ENCODE assay signal across 30 cellular contexts in genomic region chr12:124315316-124315924, GRCh38. TPM values are rescaled to one million over a fixed set of nuclear protein-coding genes. Genes with fewer than 3 reads are reported as not detected.
"Had no signal": no experiment of that assay in that cellular context is flagged by ENCODE, and none has a peak within 500 bp of the region (broad histone marks: within the 10 kb centered on the region; RNA-seq: fewer than 3 reads in every experiment).

No MANE protein-coding gene starts in this region.

- H3K36me3 Mint-ChIP-seq: activated CD4-positive, alpha-beta memory T cell treated with anti-CD3 and anti-CD28 coated beads for 36 hours; activated naive CD4-positive, alpha-beta T cell treated with anti-CD3 and anti-CD28 coated beads, Interleukin-2, amount 50 U/mL, for 24 hours; activated naive CD8-positive, alpha-beta T cell treated with anti-CD3 and anti-CD28 coated beads, Interleukin-2, amount 10 ng/mL, durations not matched to agents 7 days and 5 days had no signal

- H3K27me3 Mint-ChIP-seq: activated CD4-positive, alpha-beta memory T cell treated with anti-CD3 and anti-CD28 coated beads for 36 hours; activated CD4-positive, alpha-beta T cell treated with anti-CD3 and anti-CD28 coated beads for 36 hours; activated CD4-positive, alpha-beta T cell treated with anti-CD3 and anti-CD28 coated beads, Interleukin-2, amount 10 ng/mL, durations not matched to agents 7 days and 5 days; activated naive CD4-positive, alpha-beta T cell treated with anti-CD3 and anti-CD28 coated beads, Interleukin-2, amount 50 U/mL, for 24 hours; activated naive CD8-positive, alpha-beta T cell treated with anti-CD3 and anti-CD28 coated beads, Interleukin-2, amount 10 ng/mL, durations not matched to agents 7 days and 5 days had no signal

- H3K27ac Mint-ChIP-seq: activated CD4-positive, alpha-beta memory T cell treated with anti-CD3 and anti-CD28 coated beads for 36 hours; activated CD4-positive, alpha-beta T cell treated with anti-CD3 and anti-CD28 coated beads for 36 hours; activated CD4-positive, alpha-beta T cell treated with anti-CD3 and anti-CD28 coated beads, Interleukin-2, amount 10 ng/mL, durations not matched to agents 7 days and 5 days; activated naive CD4-positive, alpha-beta T cell treated with anti-CD3 and anti-CD28 coated beads, Interleukin-2, amount 50 U/mL, for 24 hours; activated naive CD8-positive, alpha-beta T cell treated with anti-CD3 and anti-CD28 coated beads, Interleukin-2, amount 10 ng/mL, durations not matched to agents 7 days and 5 days; activated T-helper 2 cell treated with anti-CD3 and anti-CD28 coated beads, Interferon-gamma antibody, Interleukin-2, Interleukin-4, amounts not matched to agents 10 μg/mL and 5 μg/mL and 100 μg/mL, durations not matched to agents 14 hours and 24 hours and 36 hours; T-helper 1 cell treated with Interleukin-12 subunit alpha and Interleukin-12 subunit beta and Interleukin-4 antibody, amounts not matched to agents 30 μg/mL and 1 μg/mL, for 36 hours; T-helper 2 cell treated with Interferon-gamma antibody and Interleukin-4, amounts not matched to agents 5 μg/mL and 100 μg/mL, for 36 hours had no signal

- H3K4me1 ChIP-seq: ascending aorta, Peyer's patch, SJSA1 had no signal

- ATAC-seq: activated CD4-positive, alpha-beta T cell treated with anti-CD3 and anti-CD28 coated beads for 36 hours; activated CD4-positive, CD25-positive, alpha-beta regulatory T cell treated with anti-CD3 and anti-CD28 coated beads, Interleukin-2, amount 50 U/mL, for 24 hours; activated T-cell treated with anti-CD3 and anti-CD28 coated beads, Interleukin-2, amount 50 U/mL, for 4 hours; K562; PC-3 had no signal

- H3K27ac ChIP-seq: ascending aorta, Peyer's patch, SJSA1 had no signal

- H3K4me3 Mint-ChIP-seq: activated CD4-positive, alpha-beta memory T cell treated with anti-CD3 and anti-CD28 coated beads for 36 hours; activated CD4-positive, alpha-beta T cell treated with anti-CD3 and anti-CD28 coated beads for 36 hours; activated CD4-positive, alpha-beta T cell treated with anti-CD3 and anti-CD28 coated beads, Interleukin-2, amount 10 ng/mL, durations not matched to agents 7 days and 5 days; activated naive CD4-positive, alpha-beta T cell treated with anti-CD3 and anti-CD28 coated beads, Interleukin-2, amount 50 U/mL, for 24 hours; activated naive CD8-positive, alpha-beta T cell treated with anti-CD3 and anti-CD28 coated beads, Interleukin-2, amount 10 ng/mL, durations not matched to agents 7 days and 5 days; activated T-cell treated with anti-CD3 and anti-CD28 coated beads, Interleukin-2, amount 50 U/mL, for 4 hours; T-helper 1 cell treated with Interleukin-12 subunit alpha and Interleukin-12 subunit beta and Interleukin-4 antibody, amounts not matched to agents 30 μg/mL and 1 μg/mL, for 36 hours; T-helper 2 cell treated with Interferon-gamma antibody and Interleukin-4, amounts not matched to agents 5 μg/mL and 100 μg/mL, for 36 hours had no signal

- H3K4me3 ChIP-seq: ascending aorta, K562, Peyer's patch, SJSA1 had no signal

- H3K4me1 Mint-ChIP-seq: activated CD4-positive, alpha-beta T cell treated with anti-CD3 and anti-CD28 coated beads for 36 hours; activated CD4-positive, alpha-beta T cell treated with anti-CD3 and anti-CD28 coated beads, Interleukin-2, amount 10 ng/mL, durations not matched to agents 7 days and 5 days; activated naive CD4-positive, alpha-beta T cell treated with anti-CD3 and anti-CD28 coated beads, Interleukin-2, amount 50 U/mL, for 24 hours; activated naive CD8-positive, alpha-beta T cell treated with anti-CD3 and anti-CD28 coated beads, Interleukin-2, amount 10 ng/mL, durations not matched to agents 7 days and 5 days had no signal

- H3K9me3 ChIP-seq: ascending aorta, Peyer's patch, SJSA1, SK-N-SH had no signal

- H3K27me3 ChIP-seq: ascending aorta, Peyer's patch, SJSA1 had no signal

- H3K9ac ChIP-seq: SK-N-SH had no signal

- H3K9me3 Mint-ChIP-seq: activated CD4-positive, alpha-beta memory T cell treated with anti-CD3 and anti-CD28 coated beads for 36 hours; activated CD4-positive, alpha-beta T cell treated with anti-CD3 and anti-CD28 coated beads, Interleukin-2, amount 10 ng/mL, durations not matched to agents 7 days and 5 days; activated naive CD4-positive, alpha-beta T cell treated with anti-CD3 and anti-CD28 coated beads, Interleukin-2, amount 50 U/mL, for 24 hours; activated naive CD8-positive, alpha-beta T cell treated with anti-CD3 and anti-CD28 coated beads, Interleukin-2, amount 10 ng/mL, durations not matched to agents 7 days and 5 days; activated T-cell treated with anti-CD3 and anti-CD28 coated beads, Interleukin-2, amount 50 U/mL, for 4 hours; activated T-helper 2 cell treated with anti-CD3 and anti-CD28 coated beads, Interferon-gamma antibody, Interleukin-2, Interleukin-4, amounts not matched to agents 10 μg/mL and 5 μg/mL and 100 μg/mL, durations not matched to agents 14 hours and 24 hours and 36 hours; T-helper 1 cell treated with Interleukin-12 subunit alpha and Interleukin-12 subunit beta and Interleukin-4 antibody, amounts not matched to agents 30 μg/mL and 1 μg/mL, for 36 hours; T-helper 2 cell treated with Interferon-gamma antibody and Interleukin-4, amounts not matched to agents 5 μg/mL and 100 μg/mL, for 36 hours had no signal

- DNase-seq: activated CD4-positive, alpha-beta memory T cell treated with anti-CD3 and anti-CD28 coated beads for 36 hours; activated CD4-positive, alpha-beta T cell treated with anti-CD3 and anti-CD28 coated beads for 36 hours; activated CD4-positive, alpha-beta T cell treated with anti-CD3 and anti-CD28 coated beads, Interleukin-2, amount 10 ng/mL, durations not matched to agents 7 days and 5 days; activated CD8-positive, alpha-beta memory T cell treated with anti-CD3 and anti-CD28 coated beads, Interleukin-2, amount 50 U/mL, for 4 hours; activated gamma-delta T cell; activated naive CD4-positive, alpha-beta T cell treated with Interleukin-2 at 50 U/mL for 16 hours; activated naive CD8-positive, alpha-beta T cell treated with anti-CD3 and anti-CD28 coated beads, Interleukin-2, amount 10 ng/mL, durations not matched to agents 7 days and 5 days; activated T-cell treated with anti-CD3 and anti-CD28 coated beads for 4 hours; activated T-cell treated with anti-CD3 and anti-CD28 coated beads, Interleukin-2, amount 50 U/mL, for 4 hours; amygdala; NCI-H1092 treated with DMSO at 0.1 percent for 48 hours; NCI-H146; NCI-H2029 treated with DMSO at 0.1 percent for 48 hours; NCI-H226; NCI-H446 treated with DMSO at 0.1 percent for 48 hours; NCI-H524 treated with DMSO at 0.1 percent for 48 hours; PC-3; Peyer's patch; RPMI8226; SHP77 treated with DMSO at 0.1 percent for 48 hours; SK-N-SH had no signal

- H3K36me3 ChIP-seq: ascending aorta, SJSA1 had no signal

RNA-seq across cellular contexts. Expression of gene RFLNA, which starts 20.5 kb away (rescaled TPM):
- total RNA-seq: activated CD4-positive, alpha-beta memory T cell treated with anti-CD3 and anti-CD28 coated beads for 36 hours; activated CD4-positive, alpha-beta T cell treated with anti-CD3 and anti-CD28 coated beads for 36 hours; activated CD4-positive, alpha-beta T cell treated with anti-CD3 and anti-CD28 coated beads, Interleukin-2, amount 10 ng/mL, durations not matched to agents 7 days and 5 days; activated naive CD8-positive, alpha-beta T cell treated with anti-CD3 and anti-CD28 coated beads, Interleukin-2, amount 10 ng/mL, durations not matched to agents 7 days and 5 days; activated T-cell treated with anti-CD3 and anti-CD28 coated beads, Interleukin-2, amount 50 U/mL, for 4 hours; activated T-helper 2 cell treated with anti-CD3 and anti-CD28 coated beads, Interferon-gamma antibody, Interleukin-2, Interleukin-4, amounts not matched to agents 10 μg/mL and 5 μg/mL and 100 μg/mL, durations not matched to agents 14 hours and 24 hours and 36 hours; ascending aorta; cardiac septum; K562; PC-3; SJSA1 had no signal
- polyA plus RNA-seq: K562 had no signal
